In the genomic region with DNA sequence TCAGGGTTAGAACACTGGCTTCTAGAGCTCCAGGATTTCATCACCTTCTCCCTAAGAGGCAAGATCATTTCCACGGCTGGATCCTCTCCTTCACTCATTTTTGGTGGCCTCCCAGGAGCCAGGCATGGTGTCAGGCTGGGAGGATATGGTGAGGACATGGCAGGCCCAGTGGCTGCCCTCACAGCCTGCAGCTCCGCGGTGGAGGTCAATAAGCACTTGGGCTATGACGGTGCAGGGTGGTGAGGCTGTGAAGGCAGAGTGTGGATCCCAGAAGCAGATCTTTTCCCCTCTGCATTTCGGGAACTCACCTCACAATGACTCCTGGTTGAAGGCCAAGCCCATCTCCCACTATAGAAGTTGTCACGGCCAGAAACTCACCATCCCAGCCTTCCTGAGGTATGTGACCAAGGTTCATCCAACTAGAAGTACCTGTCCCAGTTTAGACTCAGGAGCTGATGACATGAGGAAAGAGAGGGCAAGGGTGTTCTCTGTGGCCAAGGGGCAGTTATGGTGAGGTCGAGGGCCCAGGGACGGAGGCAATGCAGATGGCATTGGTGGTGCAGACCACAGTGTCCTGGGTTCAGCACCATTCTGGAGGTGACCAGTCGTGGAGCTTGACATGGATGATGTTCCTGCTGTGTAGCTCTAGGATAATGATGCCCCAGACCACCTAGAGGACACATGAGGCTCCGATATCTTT, we compare ENCODE assay signal across 1 cellular context.
TF ChIP-seq lines count a peak whose summit lies in the region.

No MANE protein-coding gene starts in this region.

TF ChIP-seq in H1, 55 proteins besides CTCF, POLR2A, EP300 and RAD21:
- TF ChIP-seq TCF12 (IDR thresholded peaks at IDR 0.05; ENCODE audit: low read depth, low read length): no peak
- no peak for TF ChIP-seq CHD2 (IDR thresholded peaks at IDR 0.05; ENCODE audit: low read length)
- no peak for TF ChIP-seq NANOG (IDR thresholded peaks at IDR 0.05; ENCODE audit: insufficient read depth, low read depth, low read length, poor library complexity, severe bottlenecking)
- no peak for TF ChIP-seq ATF2 (IDR thresholded peaks at IDR 0.05; ENCODE audit: low read length)
- TF ChIP-seq YY1 (IDR thresholded peaks at IDR 0.05; ENCODE audit: low read depth, low read length): no peak
- no peak for TF ChIP-seq EGR1 (IDR thresholded peaks at IDR 0.05; ENCODE audit: borderline replicate concordance, low read depth, low read length)
- TF ChIP-seq RNF2 (IDR thresholded peaks at IDR 0.05; ENCODE audit: borderline replicate concordance, low read depth, low read length, missing control alignments, poor library complexity, severe bottlenecking): no peak
- TF ChIP-seq HDAC2 (IDR thresholded peaks at IDR 0.05; ENCODE audit: borderline replicate concordance in 1 of 2, low read depth in 2 of 2, low read length in 2 of 2): no peak
- TF ChIP-seq CHD7 (IDR thresholded peaks at IDR 0.05; ENCODE audit: insufficient replicate concordance, low read length): no peak
- no peak for TF ChIP-seq SRF (IDR thresholded peaks at IDR 0.05; ENCODE audit: low read depth, low read length)
- TF ChIP-seq TEAD4 (IDR thresholded peaks at IDR 0.05; ENCODE audit: low read depth, low read length): no peak
- TF ChIP-seq SIN3A (conservative IDR thresholded peaks at IDR 0.05 in 1 of 2, IDR thresholded peaks at IDR 0.05 in 1 of 2; ENCODE audit: low read depth in 1 of 2, low read length in 2 of 2): no peak
- TF ChIP-seq CEBPB (IDR thresholded peaks at IDR 0.05; ENCODE audit: low read depth, low read length): no peak
- no peak for TF ChIP-seq ASH2L (IDR thresholded peaks at IDR 0.05; ENCODE audit: low read length)
- TF ChIP-seq RFX5 (IDR thresholded peaks at IDR 0.05; ENCODE audit: borderline replicate concordance, low read depth, low read length): no peak
